Comparison of ENCODE assay signal across 8 cellular contexts in the genomic region with DNA sequence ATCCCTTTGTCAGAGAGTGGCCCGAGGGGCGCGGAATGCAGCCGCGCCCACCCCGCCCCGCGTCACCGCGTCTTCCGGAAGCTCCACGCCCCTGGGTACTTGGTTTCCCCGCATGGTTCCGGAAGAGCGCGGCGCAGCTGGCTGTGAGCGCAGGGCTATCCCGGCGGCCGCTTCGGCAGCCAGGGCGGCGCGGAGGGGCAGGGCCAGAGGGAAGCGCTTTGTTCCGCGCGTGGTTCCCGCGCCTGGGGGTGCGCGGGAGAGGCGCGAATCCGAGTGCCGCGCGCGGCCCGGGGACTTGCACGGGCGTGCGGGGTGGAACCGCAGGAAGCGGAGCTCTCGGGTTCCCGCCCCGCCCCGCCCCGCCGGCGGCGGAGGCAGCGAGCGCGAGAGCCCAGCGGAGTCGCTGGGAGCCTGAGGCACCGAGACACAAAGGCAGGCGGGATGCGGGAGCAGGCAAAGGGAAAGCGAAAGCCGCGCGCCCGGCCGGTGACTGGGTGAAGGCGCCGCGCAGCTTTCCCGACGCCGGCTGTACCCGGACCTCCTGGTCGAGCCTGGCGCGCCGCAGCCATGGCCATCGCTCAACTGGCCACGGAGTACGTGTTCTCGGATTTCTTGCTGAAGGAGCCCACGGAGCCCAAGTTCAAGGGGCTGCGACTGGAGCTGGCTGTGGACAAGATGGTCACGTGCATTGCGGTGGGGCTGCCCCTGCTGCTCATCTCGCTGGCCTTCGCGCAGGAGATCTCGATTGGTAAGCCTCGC. TPM values are rescaled to one million over a fixed set of nuclear protein-coding genes. Genes with fewer than 3 reads are reported as not detected.
DNase-seq lines count a peak whose midpoint lies in the region; ATAC-seq and TF ChIP-seq lines count a peak whose summit lies in the region.

A gene with protein sequence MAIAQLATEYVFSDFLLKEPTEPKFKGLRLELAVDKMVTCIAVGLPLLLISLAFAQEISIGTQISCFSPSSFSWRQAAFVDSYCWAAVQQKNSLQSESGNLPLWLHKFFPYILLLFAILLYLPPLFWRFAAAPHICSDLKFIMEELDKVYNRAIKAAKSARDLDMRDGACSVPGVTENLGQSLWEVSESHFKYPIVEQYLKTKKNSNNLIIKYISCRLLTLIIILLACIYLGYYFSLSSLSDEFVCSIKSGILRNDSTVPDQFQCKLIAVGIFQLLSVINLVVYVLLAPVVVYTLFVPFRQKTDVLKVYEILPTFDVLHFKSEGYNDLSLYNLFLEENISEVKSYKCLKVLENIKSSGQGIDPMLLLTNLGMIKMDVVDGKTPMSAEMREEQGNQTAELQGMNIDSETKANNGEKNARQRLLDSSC (plus strand): TSS at position 96 of the 759 bp plus-strand sequence. CDS start 472 bp downstream, at position 568.

- no peaks in the 10 kb centered on the region for H3K27me3 Mint-ChIP-seq in chondrocyte (ENCODE audit: low read depth)

- H3K9me3 Mint-ChIP-seq in chondrocyte (ENCODE audit: low read depth) = no peaks in the 10 kb centered on the region

- peaks cover 24% of the 10 kb centered on the region for H3K4me1 Mint-ChIP-seq in chondrocyte (ENCODE audit: low read depth)

- DNase-seq in AG09319 (ENCODE audit: extremely low read depth, low read depth) (peak; percentile 54), NCI-H345 (lab: John Stamatoyannopoulos, UW) (peak; percentile 92), chondrocyte (ENCODE audit: low spot score) (no peak)
- DNase-seq in activated CD4-positive, CD25-positive, alpha-beta regulatory T cell treated with anti-CD3 and anti-CD28 coated beads, Interleukin-2, amount 50 U/mL, for 72 hours = peak; percentile 73
- peak; percentile 51 to 63 for DNase-seq in stimulated activated CD4-positive, alpha-beta T cell treated with anti-CD3 and anti-CD28 coated beads, Interleukin-1b, Interleukin-23, amount 100 ng/mL, for 4 hours (ENCODE audit: low read depth in 2 of 2)

- TF ChIP-seq CTCF in AG09319 (IDR thresholded peaks at IDR 0.05; ENCODE audit: low read depth, low read length) (no peak), chondrocyte (IDR thresholded peaks at IDR 0.05) (no peak)

- H3K27ac ChIP-seq in layer of hippocampus (ENCODE audit: low read depth, low read length) = peak within 1 kb of the TSS; percentile 68

- H3K4me3 Mint-ChIP-seq in chondrocyte (ENCODE audit: unreplicated experiment) = no peak within 1 kb of the TSS

- ATAC-seq in GM19023 (IDR thresholded peaks at IDR 0.05; ENCODE audit: unreplicated experiment) (peak; percentile 82), HG03175 (IDR thresholded peaks at IDR 0.05; ENCODE audit: unreplicated experiment) (peak; percentile 73)

- peak within 1 kb of the TSS; percentile 89 for H3K27ac Mint-ChIP-seq in chondrocyte (ENCODE audit: unreplicated experiment)

- no peaks in the 10 kb centered on the region for H3K27me3 ChIP-seq in layer of hippocampus (ENCODE audit: control insufficient read depth, insufficient read depth, low read length)

- no peaks in the 10 kb centered on the region for H3K36me3 Mint-ChIP-seq in chondrocyte (ENCODE audit: low read depth)

RNA-seq across cellular contexts. Expression of the gene that starts here (rescaled TPM):
- total RNA-seq in chondrocyte = 25.6 to 36.4 TPM (median 35.7 TPM) in 3 replicates
